19 cellular contexts compared by ENCODE assay signal in genomic region chr11:2459016-2459725, GRCh38. TPM values are rescaled to one million over a fixed set of nuclear protein-coding genes. Genes with fewer than 3 reads are reported as not detected.
DNase-seq lines count a peak whose midpoint lies in the region; ATAC-seq and TF ChIP-seq lines count a peak whose summit lies in the region.
"Had no signal": no experiment of that assay in that cellular context is flagged by ENCODE, and none has a peak within 500 bp of the region (broad histone marks: within the 10 kb centered on the region; RNA-seq: fewer than 3 reads in every experiment).

No MANE protein-coding gene starts in this region.

- TF ChIP-seq POLR2A in body of pancreas (IDR thresholded peaks at IDR 0.05): no peak

- H3K4me1 ChIP-seq in right cardiac atrium (ENCODE audit: control insufficient read depth, insufficient read depth, low read length) (peaks cover 5% of the 10 kb centered on the region), body of pancreas (peaks cover 55% of the 10 kb centered on the region)
- peaks cover 0 to 17% of the 10 kb centered on the region in 2 donors for H3K4me1 ChIP-seq in naive thymus-derived CD4-positive, alpha-beta T cell (ENCODE audit: control insufficient read depth in 2 of 2, insufficient read depth in 2 of 2, low read length in 2 of 2)
- H3K4me1 ChIP-seq in CD8-positive, alpha-beta memory T cell (ENCODE audit: insufficient read depth, low read length): peaks cover 8% of the 10 kb centered on the region
- H3K4me1 ChIP-seq: ascending aorta had no signal

- H3K36me3 Mint-ChIP-seq in naive thymus-derived CD4-positive, alpha-beta T cell: peaks cover 0 to 6% (median 0%) of the 10 kb centered on the region in 5 donors
- no peaks in the 10 kb centered on the region for H3K36me3 Mint-ChIP-seq in type B pancreatic cell
- H3K36me3 Mint-ChIP-seq in CD8-positive, alpha-beta memory T cell: no peaks in the 10 kb centered on the region

- 74% methylated on average over 20 of the region's 20 CpGs for WGBS in right cardiac atrium
- WGBS in body of pancreas, 2 donors: 64 to 97% methylated on average over 6 to 20 of the region's 20 CpGs

- H3K27ac Mint-ChIP-seq in naive thymus-derived CD4-positive, alpha-beta T cell: peak overlapping the region in 6 of 9 donors; percentile 3 to 63 (median 38)
- H3K27ac Mint-ChIP-seq in type B pancreatic cell: no peak overlapping the region
- no peak overlapping the region for H3K27ac Mint-ChIP-seq in CD8-positive, alpha-beta memory T cell
- H3K27ac Mint-ChIP-seq: activated CD4-positive, alpha-beta T cell treated with anti-CD3 and anti-CD28 coated beads, Interleukin-2, amount 10 ng/mL, durations not matched to agents 7 days and 5 days had no signal

- no peak for TF ChIP-seq CTCF in body of pancreas (IDR thresholded peaks at IDR 0.05)
- TF ChIP-seq CTCF in type B pancreatic cell (conservative IDR thresholded peaks at IDR 0.05): no peak

- H3K4me1 Mint-ChIP-seq in naive thymus-derived CD4-positive, alpha-beta T cell: peaks cover 0 to 72% (median 45%) of the 10 kb centered on the region in 7 donors
- H3K4me1 Mint-ChIP-seq in type B pancreatic cell (ENCODE audit: unreplicated experiment): no peaks in the 10 kb centered on the region
- peaks cover 0 to 37% (median 8%) of the 10 kb centered on the region in 3 donors for H3K4me1 Mint-ChIP-seq in CD8-positive, alpha-beta memory T cell
- H3K4me1 Mint-ChIP-seq: neural crest cell had no signal

- DNase-seq in cardiac septum (ENCODE audit: low spot score) (peak; percentile 74), right cardiac atrium (no peak), body of pancreas (peak in 3 of 4 donors; percentile 16 to 57 (median 43)), type B pancreatic cell (ENCODE audit: extremely low spot score, unreplicated experiment) (peak; percentile 65), SK-N-DZ (ENCODE audit: low spot score) (no peak), NCI-H526 treated with DMSO at 0.1 percent for 48 hours (lab: John Stamatoyannopoulos, UW) (no peak)
- no peak for DNase-seq in naive thymus-derived CD4-positive, alpha-beta T cell
- DNase-seq in CD8-positive, alpha-beta memory T cell: no peak
- DNase-seq: activated CD4-positive, alpha-beta T cell treated with anti-CD3 and anti-CD28 coated beads, Interleukin-2, amount 10 ng/mL, durations not matched to agents 7 days and 5 days; activated CD8-positive, alpha-beta memory T cell treated with anti-CD3 and anti-CD28 coated beads, Interleukin-2, amount 50 U/mL, for 4 hours; DMS79 treated with DMSO at 0.1 percent for 48 hours; GM23248; mesenchymal stem cell; NCI-H1092; NCI-H2029; SW 1271; testis had no signal

- H3K27me3 Mint-ChIP-seq in naive thymus-derived CD4-positive, alpha-beta T cell: no peaks in the 10 kb centered on the region
- H3K27me3 Mint-ChIP-seq in type B pancreatic cell: peaks cover 33% of the 10 kb centered on the region
- H3K27me3 Mint-ChIP-seq in CD8-positive, alpha-beta memory T cell: no peaks in the 10 kb centered on the region
- H3K27me3 Mint-ChIP-seq: activated CD4-positive, alpha-beta T cell treated with anti-CD3 and anti-CD28 coated beads, Interleukin-2, amount 10 ng/mL, durations not matched to agents 7 days and 5 days had no signal

- no peaks in the 10 kb centered on the region for H3K36me3 ChIP-seq in body of pancreas (replicated peaks in 1 of 2; ENCODE audit: insufficient read depth in 1 of 2, low read depth in 2 of 2)
- H3K36me3 ChIP-seq in naive thymus-derived CD4-positive, alpha-beta T cell (ENCODE audit: control insufficient read depth in 2 of 3, insufficient read depth in 3 of 3, low read length in 3 of 3): no peaks in the 10 kb centered on the region
- no peaks in the 10 kb centered on the region for H3K36me3 ChIP-seq in CD8-positive, alpha-beta memory T cell (ENCODE audit: insufficient read depth, low read length)
- H3K36me3 ChIP-seq: ascending aorta had no signal

- POLR2A ChIA-PET in naive thymus-derived CD4-positive, alpha-beta T cell (lab: Charles Lee): interaction anchor here (1.6 kb wide), 1 partner anchor 9 kb away, joined by 7 read pairs; no protein-coding TSS in a partner anchor
- POLR2A ChIA-PET in CD8-positive, alpha-beta memory T cell (lab: Charles Lee): no interaction called here

- H3K27me3 ChIP-seq in right cardiac atrium (ENCODE audit: control insufficient read depth, insufficient read depth): no peaks in the 10 kb centered on the region
- no peaks in the 10 kb centered on the region for H3K27me3 ChIP-seq in body of pancreas
- H3K27me3 ChIP-seq in naive thymus-derived CD4-positive, alpha-beta T cell (ENCODE audit: control insufficient read depth in 2 of 2, insufficient read depth in 2 of 2, low read length in 2 of 2): no peaks in the 10 kb centered on the region
- H3K27me3 ChIP-seq in CD8-positive, alpha-beta memory T cell (ENCODE audit: insufficient read depth, low read length, poor library complexity, severe bottlenecking): no peaks in the 10 kb centered on the region
- H3K27me3 ChIP-seq: ascending aorta, testis had no signal

- H3K9me3 ChIP-seq in right cardiac atrium (ENCODE audit: control insufficient read depth, low read length): no peaks in the 10 kb centered on the region
- no peaks in the 10 kb centered on the region for H3K9me3 ChIP-seq in body of pancreas
- H3K9me3 ChIP-seq in naive thymus-derived CD4-positive, alpha-beta T cell (ENCODE audit: control insufficient read depth in 2 of 3, low read length in 3 of 3): no peaks in the 10 kb centered on the region
- no peaks in the 10 kb centered on the region for H3K9me3 ChIP-seq in CD8-positive, alpha-beta memory T cell (ENCODE audit: low read length)
- H3K9me3 ChIP-seq: ascending aorta, testis had no signal

- intact Hi-C loops in cardiac septum (cut with DNase I): no loop called here
- intact Hi-C loops in right cardiac atrium (cut with DNase I): no loop called here
- intact Hi-C loops in body of pancreas (cut with DNase I): no loop called here
- intact Hi-C loops in naive thymus-derived CD4-positive, alpha-beta T cell (cut with micrococcal nuclease): no loop called here

- no peak overlapping the region for H3K27ac ChIP-seq in right cardiac atrium (ENCODE audit: low read length)
- H3K27ac ChIP-seq in body of pancreas: peak overlapping the region; percentile 91 to 100 (median 99)
- no peak overlapping the region for H3K27ac ChIP-seq in naive thymus-derived CD4-positive, alpha-beta T cell (ENCODE audit: low read depth, low read length)
- no peak overlapping the region for H3K27ac ChIP-seq in CD8-positive, alpha-beta memory T cell (ENCODE audit: low read depth, low read length)
- H3K27ac ChIP-seq: ascending aorta, GM23248, testis had no signal

- no peak overlapping the region for H3K4me3 ChIP-seq in right cardiac atrium (ENCODE audit: low read length)
- H3K4me3 ChIP-seq in body of pancreas: no peak overlapping the region
- no peak overlapping the region for H3K4me3 ChIP-seq in naive thymus-derived CD4-positive, alpha-beta T cell (ENCODE audit: low read length)
- H3K4me3 ChIP-seq in CD8-positive, alpha-beta memory T cell (ENCODE audit: low read length): no peak overlapping the region
- H3K4me3 ChIP-seq: ascending aorta, GM23248, testis had no signal

- H3K4me3 Mint-ChIP-seq in naive thymus-derived CD4-positive, alpha-beta T cell: peak overlapping the region in 1 of 10 donors; percentile 49
- no peak overlapping the region for H3K4me3 Mint-ChIP-seq in type B pancreatic cell
- H3K4me3 Mint-ChIP-seq in CD8-positive, alpha-beta memory T cell: no peak overlapping the region
- H3K4me3 Mint-ChIP-seq: activated CD4-positive, alpha-beta T cell treated with anti-CD3 and anti-CD28 coated beads, Interleukin-2, amount 10 ng/mL, durations not matched to agents 7 days and 5 days; neural crest cell had no signal

- CTCF ChIA-PET in naive thymus-derived CD4-positive, alpha-beta T cell (lab: Charles Lee): interaction anchor here (0.8 kb wide), 1 partner anchor 73 kb away, joined by 3 read pairs; no protein-coding TSS in a partner anchor
- CTCF ChIA-PET in CD8-positive, alpha-beta memory T cell (lab: Charles Lee): no interaction called here

- ATAC-seq in right cardiac atrium (no peak), body of pancreas (no peak)
- ATAC-seq in naive thymus-derived CD4-positive, alpha-beta T cell: peak; percentile 32

- H3K9me3 Mint-ChIP-seq in naive thymus-derived CD4-positive, alpha-beta T cell: no peaks in the 10 kb centered on the region
- H3K9me3 Mint-ChIP-seq in type B pancreatic cell: no peaks in the 10 kb centered on the region
- H3K9me3 Mint-ChIP-seq in CD8-positive, alpha-beta memory T cell: no peaks in the 10 kb centered on the region
- H3K9me3 Mint-ChIP-seq: neural crest cell had no signal

RNA-seq across cellular contexts. Expression of gene KCNQ1, which starts 14.4 kb away (rescaled TPM):
- total RNA-seq in cardiac septum (43.0 TPM), right cardiac atrium (10 to 100 TPM; 36.5 to 46.8 (median 41.0) TPM), body of pancreas (10 to 100 TPM; 38.9 to 46.1 TPM), type B pancreatic cell (ENCODE audit: low replicate concordance) (3.7 and 4.8 TPM in 2 replicates)
- 36.4 TPM for polyA plus RNA-seq in right cardiac atrium
- 10 to 100 TPM; 14.7 to 46.4 (median 41.4) TPM for total RNA-seq in naive thymus-derived CD4-positive, alpha-beta T cell
- 10 to 100 TPM; 15.8 to 20.9 TPM for polyA plus RNA-seq in naive thymus-derived CD4-positive, alpha-beta T cell
- total RNA-seq in CD8-positive, alpha-beta memory T cell: 1 to 10 TPM; 2.6 to 3.4 TPM
- 5.7 TPM for polyA plus RNA-seq in CD8-positive, alpha-beta memory T cell
- not detected in 2 replicates for polyA plus RNA-seq in SK-N-DZ (2014; cell fraction: cytosol; rRNA removed)
- polyA plus RNA-seq in SK-N-DZ (2014; cell fraction: nucleus; rRNA removed): not detected in 2 replicates
- total RNA-seq: GM23248 had no signal
- polyA plus RNA-seq: GM23248 had no signal

RNA-seq across cellular contexts. Expression of gene TRPM5, which starts 14.9 kb away (rescaled TPM):
- total RNA-seq in cardiac septum (not detected), right cardiac atrium (not detected), body of pancreas (1 to 10 TPM in 1 of 2 donors, under 1 TPM in 1; under 0.01 to 2.6 TPM), type B pancreatic cell (ENCODE audit: low replicate concordance) (0.21 and 0.46 TPM in 2 replicates)
- polyA plus RNA-seq in right cardiac atrium: 0.02 TPM
- 1 to 10 TPM in 1 of 5 experiments, under 1 TPM in 4; 0.05 to 1.1 (median 0.73) TPM for total RNA-seq in naive thymus-derived CD4-positive, alpha-beta T cell
- under 1 TPM in 1 of 2 donors, not detected in 1; 0.09 TPM for polyA plus RNA-seq in naive thymus-derived CD4-positive, alpha-beta T cell
- not detected for total RNA-seq in CD8-positive, alpha-beta memory T cell
- not detected for polyA plus RNA-seq in CD8-positive, alpha-beta memory T cell
- polyA plus RNA-seq in SK-N-DZ (2014; cell fraction: cytosol; rRNA removed): 0.26 and 0.38 TPM in 2 replicates
- 2.9 and 3.9 TPM in 2 replicates for polyA plus RNA-seq in SK-N-DZ (2014; cell fraction: nucleus; rRNA removed)
- total RNA-seq: ascending aorta, GM23248 had no signal
- polyA plus RNA-seq: GM23248 had no signal

RNA-seq across cellular contexts. Expression of gene TSSC4, which starts 58.6 kb away (rescaled TPM):
- total RNA-seq in cardiac septum: 36.2 TPM
- 10 to 100 TPM; 30.5 to 50.4 (median 37.1) TPM for total RNA-seq in right cardiac atrium
- 31.8 TPM for polyA plus RNA-seq in right cardiac atrium
- 10 to 100 TPM; 21.5 to 25.7 TPM for total RNA-seq in body of pancreas
- 10 to 100 TPM; 43.6 to 55.0 (median 50.9) TPM for total RNA-seq in naive thymus-derived CD4-positive, alpha-beta T cell
- 10 to 100 TPM; 51.7 to 83.7 TPM for polyA plus RNA-seq in naive thymus-derived CD4-positive, alpha-beta T cell
- total RNA-seq in type B pancreatic cell (ENCODE audit: low replicate concordance): 59.0 and 59.7 TPM in 2 replicates
- total RNA-seq in CD8-positive, alpha-beta memory T cell: 10 to 100 TPM; 79.6 to 84.1 TPM
- polyA plus RNA-seq in CD8-positive, alpha-beta memory T cell: 85.6 TPM
- 61.2 and 72.3 TPM in 2 replicates for polyA plus RNA-seq in SK-N-DZ (2014; cell fraction: cytosol; rRNA removed)
- 62.2 and 69.1 TPM in 2 replicates for polyA plus RNA-seq in SK-N-DZ (2014; cell fraction: nucleus; rRNA removed)

Comparison
In these comparisons a context has a peak if more than half of its experiments do, and no peak if none do; other contexts are left out.
1. DNase-seq: peak in cardiac septum (single experiment), body of pancreas (3 of 4) and type B pancreatic cell (single experiment); none in right cardiac atrium (0 of 3), naive thymus-derived CD4-positive, alpha-beta T cell (0 of 9), CD8-positive, alpha-beta memory T cell (0 of 5), SK-N-DZ (single experiment) and NCI-H526 treated with DMSO at 0.1 percent for 48 hours (single experiment).
2. H3K27ac ChIP-seq: peak in body of pancreas (4 of 4); none in right cardiac atrium (single experiment), naive thymus-derived CD4-positive, alpha-beta T cell (single experiment) and CD8-positive, alpha-beta memory T cell (single experiment).
3. H3K27ac Mint-ChIP-seq: peak in naive thymus-derived CD4-positive, alpha-beta T cell (6 of 9); none in type B pancreatic cell (single experiment) and CD8-positive, alpha-beta memory T cell (0 of 8).